In the genomic region with DNA sequence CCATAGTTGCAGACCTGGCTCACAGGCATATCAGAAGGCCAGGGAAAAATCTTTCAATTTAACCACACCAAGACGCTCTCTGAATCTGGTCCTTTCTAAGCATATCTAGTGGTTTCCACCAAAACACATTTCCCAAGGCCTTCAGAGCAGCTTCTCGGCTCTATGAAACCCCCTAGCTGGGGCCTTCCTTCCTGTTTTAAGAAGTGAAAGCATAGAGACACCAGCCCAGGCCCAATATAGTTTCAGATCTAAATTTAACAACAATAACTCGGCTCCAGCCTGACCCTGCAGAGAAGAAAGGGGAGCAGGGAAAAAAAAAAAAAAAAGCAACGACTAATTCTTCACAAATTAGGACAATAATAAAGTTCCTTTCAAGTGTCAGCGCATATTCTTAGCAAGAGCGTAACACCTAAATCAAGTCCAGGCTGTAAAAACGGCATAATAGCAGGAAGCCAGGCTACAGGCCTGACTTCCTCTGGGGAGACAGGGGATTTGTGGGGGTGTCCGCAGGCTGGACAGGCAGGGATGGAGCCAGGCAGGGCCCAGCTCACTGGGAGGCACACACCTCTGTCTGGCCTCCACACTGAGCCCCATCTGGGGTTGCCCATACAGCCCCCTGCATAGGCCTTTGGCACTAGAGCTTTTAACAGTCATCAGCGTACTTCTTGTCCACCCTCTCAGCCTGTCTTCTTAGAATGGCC, we compare ENCODE assay signal across 9 cellular contexts.
DNase-seq lines count a peak whose midpoint lies in the region; ATAC-seq and TF ChIP-seq lines count a peak whose summit lies in the region.
"Had no signal": no experiment of that assay in that cellular context is flagged by ENCODE, and none has a peak within 500 bp of the region (broad histone marks: within the 10 kb centered on the region; RNA-seq: fewer than 3 reads in every experiment).

No MANE protein-coding gene starts in this region.

- H3K36me3 ChIP-seq in subcutaneous abdominal adipose tissue (ENCODE audit: control insufficient read depth in 5 of 5, insufficient read depth in 5 of 5, low read length in 5 of 5) (no peaks in the 10 kb centered on the region), ovary (no peaks in the 10 kb centered on the region)

- H3K27ac ChIP-seq in cingulate gyrus (ENCODE audit: low read depth, low read length), result peak overlapping the region; percentile 51
- H3K27ac ChIP-seq in subcutaneous abdominal adipose tissue (ENCODE audit: low read depth, low read length), result peak overlapping the region; percentile 22
- H3K27ac ChIP-seq in ovary, result no peak overlapping the region
- H3K27ac ChIP-seq: PC-9 had no signal

- H3K9ac ChIP-seq in subcutaneous abdominal adipose tissue (ENCODE audit: low read length in 5 of 5), result no peak overlapping the region

- no peak for TF ChIP-seq POLR2A in ovary (IDR thresholded peaks at IDR 0.05)

- intact Hi-C loops in ovary (cut with DNase I), result no loop called here

- no peak for TF ChIP-seq CTCF in ovary (IDR thresholded peaks at IDR 0.05)

- ATAC-seq in GM19438 (IDR thresholded peaks at IDR 0.05; ENCODE audit: low read depth, unreplicated experiment) (peak; percentile 88), HG03095 (IDR thresholded peaks at IDR 0.05; ENCODE audit: unreplicated experiment) (peak; percentile 86)

- H3K9me3 ChIP-seq in subcutaneous abdominal adipose tissue (ENCODE audit: control insufficient read depth in 5 of 5, low read length in 5 of 5) (peaks cover 0 to 8% (median 0%) of the 10 kb centered on the region in 5 donors), ovary (no peaks in the 10 kb centered on the region)

- 50 to 63% (median 57%) methylated on average over 9 of the region's 9 CpGs for WGBS in ovary, 3 donors

- H3K27me3 ChIP-seq in subcutaneous abdominal adipose tissue (ENCODE audit: control insufficient read depth in 5 of 5, insufficient read depth in 4 of 5, low read length in 5 of 5), result no peaks in the 10 kb centered on the region
- no peaks in the 10 kb centered on the region for H3K27me3 ChIP-seq in ovary

- H3K4me3 ChIP-seq in subcutaneous abdominal adipose tissue (ENCODE audit: low read depth in 1 of 5, low read length in 5 of 5), result no peak overlapping the region
- H3K4me3 ChIP-seq in ovary, result no peak overlapping the region
- H3K4me3 ChIP-seq: PC-9 had no signal

- H3K4me1 ChIP-seq in subcutaneous abdominal adipose tissue (ENCODE audit: control insufficient read depth in 5 of 5, insufficient read depth in 5 of 5, low read length in 5 of 5) (peaks cover 0 to 51% (median 6%) of the 10 kb centered on the region in 5 donors), ovary (ENCODE audit: insufficient read depth) (no peaks in the 10 kb centered on the region)

- TF ChIP-seq EP300 in ovary (IDR thresholded peaks at IDR 0.05), result no peak

- no peak for DNase-seq in COLO668 (lab: John Stamatoyannopoulos, UW; ENCODE audit: unreplicated experiment)
- no peak for DNase-seq in stimulated activated naive CD4-positive, alpha-beta T cell (lab: John Stamatoyannopoulos, UW)
- no peak for DNase-seq in ovary
- DNase-seq: activated CD4-positive, alpha-beta memory T cell treated with anti-CD3 and anti-CD28 coated beads, Interleukin-2, amount 10 ng/mL, durations not matched to agents 7 days and 5 days; PC-9 had no signal

Comparison
In these comparisons a context has a peak if more than half of its experiments do, and no peak if none do; other contexts are left out.
1. H3K27ac ChIP-seq: peak in cingulate gyrus (single experiment) and subcutaneous abdominal adipose tissue (single experiment); none in ovary (0 of 2).